19 cellular contexts compared by ENCODE assay signal in genomic region chr6:151963001-151963400, GRCh38.
"Had no signal": no experiment of that assay in that cellular context is flagged by ENCODE, and none has a peak within 500 bp of the region (broad histone marks: within the 10 kb centered on the region; RNA-seq: fewer than 3 reads in every experiment).

No MANE protein-coding gene starts in this region.

- DNase-seq: activated CD4-positive, alpha-beta T cell treated with anti-CD3 and anti-CD28 coated beads, Interleukin-2, amount 50 U/mL, for 4 hours; activated CD4-positive, CD25-positive, alpha-beta regulatory T cell treated with anti-CD3 and anti-CD28 coated beads, Interleukin-2, amount 50 U/mL, for 72 hours; activated CD8-positive, alpha-beta memory T cell treated with anti-CD3 and anti-CD28 coated beads, Interleukin-2, amount 50 U/mL, for 48 hours; activated naive CD4-positive, alpha-beta T cell treated with anti-CD3 and anti-CD28 coated beads, Interleukin-2, amount 50 U/mL, for 16 hours; activated naive CD8-positive, alpha-beta T cell treated with anti-CD3 and anti-CD28 coated beads, Interleukin-2, amount 10 ng/mL, durations not matched to agents 7 days and 5 days; activated T-cell treated with anti-CD3 and anti-CD28 coated beads, Interleukin-2, amount 50 U/mL, for 1 hour; body of pancreas; MG63; NCI-H1105; NCI-H1436 treated with DMSO at 0.1 percent for 48 hours; NCI-H187; NCI-H2081; NCI-H446; NCI-H524; SIG-M5; T-helper 17 cell; T-helper 9 cell had no signal

- H3K36me3 ChIP-seq: ascending aorta, MG63 had no signal

- H3K27ac ChIP-seq: ascending aorta, body of pancreas had no signal

- ATAC-seq: body of pancreas, T-helper 17 cell, WTC11 had no signal

- H3K4me3 ChIP-seq: ascending aorta, body of pancreas, MG63 had no signal

- H3K4me1 ChIP-seq: ascending aorta, body of pancreas had no signal

- H3K27me3 ChIP-seq: ascending aorta, body of pancreas, MG63 had no signal

- H3K9me3 ChIP-seq: ascending aorta, body of pancreas, MG63 had no signal
